In the genomic region with DNA sequence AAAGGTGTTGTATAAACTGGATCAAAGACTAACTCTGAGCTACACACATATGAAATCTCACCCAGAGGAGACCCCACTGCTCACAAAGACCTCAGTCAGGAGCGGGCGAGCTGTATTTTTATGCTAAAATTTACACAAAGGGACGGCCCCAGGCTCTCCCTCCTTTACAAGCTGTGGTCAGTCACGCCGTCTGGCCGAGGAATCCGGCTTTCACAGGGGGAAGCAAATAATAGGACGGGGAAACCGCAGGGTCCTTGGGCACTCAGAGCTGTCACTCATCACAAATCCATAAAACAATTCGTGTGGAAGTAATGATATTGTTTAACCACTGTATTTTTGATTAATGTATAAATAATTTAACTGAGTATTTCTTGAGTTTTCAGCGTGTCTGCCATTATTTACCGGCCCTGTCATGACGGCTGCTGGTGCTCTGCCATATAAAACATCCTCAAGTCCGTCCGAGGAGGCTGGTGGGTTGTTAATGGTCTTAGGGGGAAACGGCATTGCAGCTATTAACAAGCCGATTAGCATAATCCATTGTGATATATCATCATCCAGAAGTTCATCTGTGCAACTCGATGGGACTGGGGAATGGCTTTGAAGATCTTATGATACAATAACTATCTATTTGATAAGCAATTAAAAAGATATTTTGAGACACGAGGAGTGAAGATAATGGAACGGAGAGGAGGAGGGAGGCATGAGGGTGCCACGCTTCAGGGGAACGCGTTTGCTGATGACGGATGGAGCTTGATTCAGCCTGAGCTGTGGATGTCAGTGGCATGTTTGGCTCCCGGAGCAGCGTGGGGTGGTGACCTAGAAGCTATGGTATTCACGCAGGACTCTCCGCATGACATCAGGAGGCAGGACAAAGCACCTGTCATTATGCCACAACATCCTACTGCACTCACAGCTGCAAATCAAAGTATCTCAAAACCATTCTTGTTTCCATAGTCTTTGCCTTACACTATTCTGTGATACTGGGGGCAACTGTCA, we compare ENCODE assay signal across 23 cellular contexts.
A peak's percentile ranks its signal among the peaks of the same experiment; 100 is the strongest.
DNase-seq lines count a peak whose midpoint lies in the region; ATAC-seq lines count a peak whose summit lies in the region.
"Had no signal": no experiment of that assay in that cellular context is flagged by ENCODE, and none has a peak within 500 bp of the region (broad histone marks: within the 10 kb centered on the region; RNA-seq: fewer than 3 reads in every experiment).

No MANE protein-coding gene starts in this region.

- H3K79me1 ChIP-seq in trophoblast cell (ENCODE audit: low read length) = peaks cover 8% of the 10 kb centered on the region

- H3K79me2 ChIP-seq in trophoblast cell (ENCODE audit: control insufficient read depth, insufficient read depth, low read length, poor library complexity) = no peaks in the 10 kb centered on the region

- H3K9ac ChIP-seq in iPS-20b (ENCODE audit: low read depth, low read length) = peak overlapping the region; percentile 20; the same call in 1 of the 2 replicates
- no peak overlapping the region for H3K9ac ChIP-seq in trophoblast cell (ENCODE audit: low read length)

- H2BK120ac ChIP-seq in trophoblast cell (ENCODE audit: insufficient read depth, low read length, poor library complexity) = no peak overlapping the region

- H3K36me3 ChIP-seq in H7 (replicated peaks; ENCODE audit: control insufficient read depth, insufficient read depth, low read length) (no peaks in the 10 kb centered on the region), MG63 (no peaks in the 10 kb centered on the region), iPS-20b (ENCODE audit: insufficient read depth, low read depth, low read length) (no peaks in the 10 kb centered on the region), trophoblast cell (ENCODE audit: control insufficient read depth in 1 of 2, insufficient read depth in 2 of 2, low read length in 2 of 2) (no peaks in the 10 kb centered on the region)
- H3K36me3 ChIP-seq: left lung, sigmoid colon, tibial artery had no signal

- no peak for ATAC-seq in HG02981 (IDR thresholded peaks at IDR 0.05; ENCODE audit: unreplicated experiment)
- ATAC-seq: left lung; naive thymus-derived CD8-positive, alpha-beta T cell; T-helper 17 cell had no signal

- no peaks in the 10 kb centered on the region for H3K9me3 ChIP-seq in MG63
- no peaks in the 10 kb centered on the region; the same call in 1 of the 2 replicates for H3K9me3 ChIP-seq in iPS-20b (ENCODE audit: insufficient read depth, low read depth, low read length)
- H3K9me3 ChIP-seq in trophoblast cell (ENCODE audit: insufficient read depth, low read depth, low read length) = peaks cover 2% of the 10 kb centered on the region
- H3K9me3 ChIP-seq: sigmoid colon, tibial artery had no signal

- H2BK12ac ChIP-seq in trophoblast cell (ENCODE audit: low read length) = peak overlapping the region; percentile 5

- DNase-seq in H7 (peak; percentile 57), MG63 (peak; percentile 3), trophoblast cell (no peak), amniotic stem cell (lab: John Stamatoyannopoulos, UW) (no peak), NCI-H524 (lab: John Stamatoyannopoulos, UW) (no peak), NCI-H1436 treated with DMSO at 0.1 percent for 48 hours (lab: John Stamatoyannopoulos, UW) (no peak)
- DNase-seq: activated CD4-positive, alpha-beta T cell treated with anti-CD3 and anti-CD28 coated beads for 48 hours; dorsolateral prefrontal cortex; EL; immature natural killer cell; Kasumi-1; left lung; NCI-H1694 treated with DMSO at 0.1 percent for 48 hours; NCI-H2171 treated with DMSO at 0.1 percent for 48 hours; NCI-H69; sigmoid colon; T-helper 17 cell had no signal

- no CpG with 5 or more reads among the region's 28 CpGs for WGBS in trophoblast cell (ENCODE audit: extremely low coverage, insufficient coverage, insufficient read length)

- no peak overlapping the region for H3K4ac ChIP-seq in trophoblast cell (ENCODE audit: low read depth, low read length)

- no peak overlapping the region for H2AK5ac ChIP-seq in trophoblast cell (ENCODE audit: low read length)

- H4K12ac ChIP-seq in trophoblast cell (ENCODE audit: low read depth, low read length) = no peak overlapping the region

- no peak overlapping the region for H3K23ac ChIP-seq in trophoblast cell (ENCODE audit: low read length)

- no peak overlapping the region for H2BK5ac ChIP-seq in trophoblast cell (ENCODE audit: low read depth, low read length, poor library complexity)

- no peak overlapping the region for H3K27ac ChIP-seq in iPS-20b (ENCODE audit: low read length)
- H3K27ac ChIP-seq in trophoblast cell (ENCODE audit: low read depth, low read length) = no peak overlapping the region
- H3K27ac ChIP-seq: dorsolateral prefrontal cortex, left lung, RWPE1, sigmoid colon, SK-N-MC, tibial artery had no signal

- no peak overlapping the region for H3K4me3 ChIP-seq in H7 (ENCODE audit: insufficient read depth, low read depth, low read length)
- H3K4me3 ChIP-seq in MG63 = no peak overlapping the region
- peak overlapping the region; percentile 52 for H3K4me3 ChIP-seq in iPS-20b (ENCODE audit: low read length)
- H3K4me3 ChIP-seq in trophoblast cell (ENCODE audit: low read depth, low read length) = no peak overlapping the region
- H3K4me3 ChIP-seq: dorsolateral prefrontal cortex, left lung, sigmoid colon, SK-N-MC, tibial artery had no signal

- H3K14ac ChIP-seq in trophoblast cell (ENCODE audit: low read length) = no peak overlapping the region

- H2AFZ ChIP-seq in trophoblast cell (ENCODE audit: insufficient read depth, low read length, poor library complexity) = no peak overlapping the region

- no peak overlapping the region for H4K91ac ChIP-seq in trophoblast cell (ENCODE audit: low read depth, low read length)

- no peak overlapping the region for H4K8ac ChIP-seq in trophoblast cell (ENCODE audit: low read depth, low read length)

- no peak overlapping the region for H3K18ac ChIP-seq in trophoblast cell (ENCODE audit: low read length)

- peaks cover 1% of the 10 kb centered on the region; the same call in 1 of the 2 replicates for H3K27me3 ChIP-seq in H7 (ENCODE audit: control insufficient read depth, insufficient read depth, low read length)
- no peaks in the 10 kb centered on the region for H3K27me3 ChIP-seq in MG63
- H3K27me3 ChIP-seq in iPS-20b (ENCODE audit: insufficient read depth, low read length) = no peaks in the 10 kb centered on the region; the same call in 1 of the 2 replicates
- no peaks in the 10 kb centered on the region for H3K27me3 ChIP-seq in trophoblast cell (ENCODE audit: insufficient read depth, low read length)
- H3K27me3 ChIP-seq: sigmoid colon, tibial artery had no signal

- peak overlapping the region; percentile 2 for H3K4me2 ChIP-seq in trophoblast cell (ENCODE audit: low read length)

- H3K4me1 ChIP-seq in iPS-20b (ENCODE audit: insufficient read depth, low read length) = 0 out of 2 replicates have a peak, but pooled peaks cover 5% of the 10 kb centered on the region
- H3K4me1 ChIP-seq in trophoblast cell (ENCODE audit: control insufficient read depth in 1 of 2, insufficient read depth in 2 of 2, low read length in 2 of 2) = peaks cover 7 to 14% of the 10 kb centered on the region in 2 experiments
- H3K4me1 ChIP-seq: left lung, sigmoid colon, tibial artery had no signal

Comparison
In these comparisons a context has a peak if more than half of its experiments do, and no peak if none do; other contexts are left out.
1. DNase-seq: peak in H7 (single experiment) and MG63 (single experiment); none in trophoblast cell (0 of 2), amniotic stem cell (single experiment), NCI-H524 (0 of 2) and NCI-H1436 treated with DMSO at 0.1 percent for 48 hours (single experiment).